1 cellular context compared by ENCODE assay signal in the genomic region with DNA sequence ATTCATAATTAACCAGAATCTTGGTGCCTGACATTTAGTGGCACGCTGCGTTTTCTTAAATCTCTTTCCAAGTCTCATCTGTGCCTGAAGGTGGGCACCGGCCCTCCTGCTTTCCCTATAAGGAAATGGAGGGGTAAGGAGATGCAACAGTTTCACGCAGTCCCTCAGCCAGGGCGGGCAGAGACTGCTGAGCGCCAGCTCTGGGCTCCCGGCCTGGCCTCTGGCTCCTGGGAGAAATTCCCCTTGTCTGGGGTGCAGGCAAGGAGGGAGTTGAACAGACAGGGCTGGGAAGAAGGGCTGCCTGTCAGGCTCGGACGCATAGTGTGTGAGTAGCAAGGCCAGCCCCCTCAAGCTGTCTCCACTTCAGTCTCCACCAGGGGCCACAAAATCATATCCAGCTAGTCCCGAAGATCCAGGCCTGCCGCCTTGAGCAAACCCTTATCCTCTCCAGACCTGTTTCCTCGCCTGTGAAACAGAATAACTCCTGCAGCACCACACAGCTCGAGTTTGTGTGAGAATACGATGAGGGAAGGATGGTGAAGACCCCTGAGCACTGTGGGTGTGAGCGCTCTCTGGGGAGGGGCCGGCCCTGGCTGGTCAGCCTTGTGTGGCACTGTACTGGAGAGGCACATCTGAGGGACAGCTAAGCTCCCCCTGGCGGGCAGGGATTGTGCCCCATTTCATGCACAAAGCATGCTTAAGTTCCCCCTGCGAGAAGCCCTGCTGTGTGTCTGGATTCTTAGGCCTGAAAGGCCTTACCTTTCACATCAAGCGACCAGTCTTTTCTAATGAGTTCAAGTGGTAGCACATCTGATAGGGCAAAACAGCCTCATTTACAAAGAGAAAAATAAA.
A peak's percentile ranks its signal among the peaks of the same experiment; 100 is the strongest.
TF ChIP-seq lines count a peak whose summit lies in the region.

No MANE protein-coding gene starts in this region.

TF ChIP-seq in H1, 55 proteins besides CTCF, POLR2A, EP300 and RAD21 (continued from another document):
- TF ChIP-seq JUN (IDR thresholded peaks at IDR 0.05; ENCODE audit: low read depth, low read length) (no peak; the same call in 1 of the 2 replicates), PHF8 (conservative IDR thresholded peaks at IDR 0.05; ENCODE audit: low read depth, low read length) (no peak), CREB1 (IDR thresholded peaks at IDR 0.05) (peak; percentile 33; the same call in 1 of the 2 replicates), TEAD4 (IDR thresholded peaks at IDR 0.05; ENCODE audit: low read depth, low read length) (0 out of 2 replicates have a peak, but pooled peaks have one; percentile 35)
- TF ChIP-seq, protein P1, sequence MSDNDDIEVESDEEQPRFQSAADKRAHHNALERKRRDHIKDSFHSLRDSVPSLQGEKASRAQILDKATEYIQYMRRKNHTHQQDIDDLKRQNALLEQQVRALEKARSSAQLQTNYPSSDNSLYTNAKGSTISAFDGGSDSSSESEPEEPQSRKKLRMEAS (IDR thresholded peaks at IDR 0.05), result peak; percentile 76
